In genomic region chr6:57198926-57199636, GRCh38 we compare ENCODE assay signal across 17 cellular contexts. TPM values are rescaled to one million over a fixed set of nuclear protein-coding genes. Genes with fewer than 3 reads are reported as not detected.
DNase-seq lines count a peak whose midpoint lies in the region; ATAC-seq and TF ChIP-seq lines count a peak whose summit lies in the region.
"Had no signal": no experiment of that assay in that cellular context is flagged by ENCODE, and none has a peak within 500 bp of the region (broad histone marks: within the 10 kb centered on the region; RNA-seq: fewer than 3 reads in every experiment).

No MANE protein-coding gene starts in this region.

- no peaks in the 10 kb centered on the region for H3K36me3 ChIP-seq in rectal smooth muscle tissue (ENCODE audit: control insufficient read depth, insufficient read depth, low read length)

- DNase-seq in DMS53 treated with DMSO at 0.1 percent for 48 hours (lab: John Stamatoyannopoulos, UW; ENCODE audit: unreplicated experiment) = peak; percentile 3
- peak; percentile 32 for DNase-seq in M059J (ENCODE audit: low read depth)
- DNase-seq in fibroblast of gingiva (ENCODE audit: low read depth) = peak; percentile 69
- no peak for DNase-seq in C1 segment of cervical spinal cord (lab: John Stamatoyannopoulos, UW)
- DNase-seq in DMS114 treated with DMSO at 0.1 percent for 48 hours (lab: John Stamatoyannopoulos, UW; ENCODE audit: unreplicated experiment) = no peak
- DNase-seq in dorsolateral prefrontal cortex = no peak
- DNase-seq: activated CD4-positive, alpha-beta T cell treated with anti-CD3 and anti-CD28 coated beads for 1 hour; activated naive CD8-positive, alpha-beta T cell treated with anti-CD3 and anti-CD28 coated beads, Interleukin-2, amount 10 ng/mL, durations not matched to agents 7 days and 5 days; activated T-cell treated with anti-CD3 and anti-CD28 coated beads for 4 hours; caudate nucleus; GF-D8; left cardiac atrium; NCI-H1092 treated with DMSO at 0.1 percent for 48 hours; NCI-H446 treated with DMSO at 0.1 percent for 48 hours; substantia nigra had no signal

- intact Hi-C loops in dorsolateral prefrontal cortex (cut with DNase I) = no loop called here

- no peaks in the 10 kb centered on the region for H3K27me3 ChIP-seq in rectal smooth muscle tissue (ENCODE audit: control insufficient read depth, insufficient read depth, low read length)
- no peaks in the 10 kb centered on the region for H3K27me3 ChIP-seq in dorsolateral prefrontal cortex

- ATAC-seq in GM18519 (IDR thresholded peaks at IDR 0.05; ENCODE audit: low FRiP score, unreplicated experiment) = no peak
- ATAC-seq: left cardiac atrium had no signal

- H3K4me3 ChIP-seq in rectal smooth muscle tissue (ENCODE audit: low read length) (no peak overlapping the region), dorsolateral prefrontal cortex (no peak overlapping the region)

- peaks cover 8% of the 10 kb centered on the region for H3K4me1 ChIP-seq in rectal smooth muscle tissue (ENCODE audit: control insufficient read depth, insufficient read depth, low read length)

- peak overlapping the region; percentile 42 for H3K27ac ChIP-seq in rectal smooth muscle tissue (ENCODE audit: low read depth, low read length)
- no peak overlapping the region for H3K27ac ChIP-seq in dorsolateral prefrontal cortex

- no peak overlapping the region for H3K9ac ChIP-seq in rectal smooth muscle tissue (ENCODE audit: low read length)

- TF ChIP-seq CTCF in dorsolateral prefrontal cortex (IDR thresholded peaks at IDR 0.05 in 54 of 56, conservative IDR thresholded peaks at IDR 0.05 in 2 of 56; ENCODE audit: low read depth in 1 of 56, partially characterized antibody in 56 of 56) = no peak

RNA-seq across cellular contexts. Expression of gene RAB23, which starts 23.0 kb away (rescaled TPM):
- 47.9 and 60.5 TPM in 2 replicates for total RNA-seq in M059J (2014; rRNA removed; shearing (Covaris generic))
- total RNA-seq in dorsolateral prefrontal cortex = 10 to 100 TPM in 118 of 120 experiments, 1 to 10 TPM in 2; 7.9 to 20.9 (median 14.9) TPM

RNA-seq across cellular contexts. Expression of gene BAG2, which starts 27.0 kb away (rescaled TPM):
- 9.4 and 11.9 TPM in 2 replicates for total RNA-seq in M059J (2014; rRNA removed; shearing (Covaris generic))
- 10 to 100 TPM in 2 of 120 experiments, 1 to 10 TPM in 118; 1.7 to 10.3 (median 4.0) TPM for total RNA-seq in dorsolateral prefrontal cortex

Comparison
In these comparisons a context has a peak if more than half of its experiments do, and no peak if none do; other contexts are left out.
1. DNase-seq: peak in DMS53 treated with DMSO at 0.1 percent for 48 hours (single experiment), M059J (single experiment) and fibroblast of gingiva (single experiment); none in C1 segment of cervical spinal cord (0 of 14), DMS114 treated with DMSO at 0.1 percent for 48 hours (single experiment) and dorsolateral prefrontal cortex (0 of 10).